Comparison of ENCODE assay signal across 8 cellular contexts in the genomic region with DNA sequence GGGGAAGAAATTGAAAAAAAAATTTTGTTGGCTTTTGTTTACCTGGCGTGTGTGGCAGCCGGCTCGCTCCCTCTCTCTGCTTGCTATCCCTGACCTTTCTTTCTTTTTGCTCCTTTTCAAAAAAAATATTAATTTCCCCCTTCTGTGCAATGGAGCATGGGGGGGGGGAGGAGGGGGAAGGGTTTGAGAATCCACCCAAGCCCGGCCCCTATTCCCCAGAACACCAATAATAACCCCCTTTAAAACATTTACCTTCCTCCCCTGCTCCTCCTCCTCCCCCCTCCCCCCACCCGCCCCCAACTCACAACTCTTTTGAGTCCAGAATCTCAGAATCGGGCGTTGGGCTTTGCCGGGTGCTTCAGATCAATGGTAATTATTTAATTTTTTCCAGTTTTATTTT. TPM values are rescaled to one million over a fixed set of nuclear protein-coding genes. Genes with fewer than 3 reads are reported as not detected.
DNase-seq lines count a peak whose midpoint lies in the region; ATAC-seq lines count a peak whose summit lies in the region.

No MANE protein-coding gene starts in this region.

- H3K27ac Mint-ChIP-seq in stimulated activated memory B cell treated with anti-CD40 and anti-IgM and Interleukin-4, amounts not matched to agents 10 μg/mL and 1 μg/mL and 100 μg/mL, for 72 hours, result no peak overlapping the region

- H3K27ac ChIP-seq in esophagus (ENCODE audit: low read depth in 2 of 2, low read length in 1 of 2), result peak overlapping the region; percentile 89 to 97

- WGBS in esophagus, 2 donors, result 9% methylated on average over 8 of the region's 8 CpGs

- no peaks in the 10 kb centered on the region for H3K9me3 Mint-ChIP-seq in stimulated activated memory B cell treated with anti-CD40 and anti-IgM and Interleukin-4, amounts not matched to agents 10 μg/mL and 1 μg/mL and 100 μg/mL, for 72 hours

- H3K4me3 ChIP-seq in esophagus (ENCODE audit: low read depth in 1 of 2, low read length in 2 of 2), result peak overlapping the region in 1 of 2 donors; percentile 65

- no peak for ATAC-seq in stimulated activated memory B cell treated with anti-CD40 and anti-IgM and Interleukin-4, amounts not matched to agents 10 μg/mL and 1 μg/mL and 100 μg/mL, for 72 hours
- ATAC-seq in GM18867 (IDR thresholded peaks at IDR 0.05; ENCODE audit: unreplicated experiment), result no peak
- no peak for ATAC-seq in GM18519 (IDR thresholded peaks at IDR 0.05; ENCODE audit: low FRiP score, unreplicated experiment)

- H3K27me3 Mint-ChIP-seq in stimulated activated memory B cell treated with anti-CD40 and anti-IgM and Interleukin-4, amounts not matched to agents 10 μg/mL and 1 μg/mL and 100 μg/mL, for 72 hours, result peaks cover 60% of the 10 kb centered on the region

- peaks cover 25% of the 10 kb centered on the region for H3K4me1 Mint-ChIP-seq in stimulated activated memory B cell treated with anti-CD40 and anti-IgM and Interleukin-4, amounts not matched to agents 10 μg/mL and 1 μg/mL and 100 μg/mL, for 72 hours

- DNase-seq in NCI-H2107 treated with DMSO at 0.1 percent for 48 hours (lab: John Stamatoyannopoulos, UW; ENCODE audit: unreplicated experiment) (peak; percentile 24), NCI-H2107 (lab: John Stamatoyannopoulos, UW) (no peak), RPMI8226 (peak; percentile 33), COLO668 (lab: John Stamatoyannopoulos, UW; ENCODE audit: unreplicated experiment) (no peak)

- H3K9me3 ChIP-seq in esophagus (ENCODE audit: control insufficient read depth in 2 of 2, insufficient read depth in 1 of 2, low read depth in 1 of 2, low read length in 1 of 2), result no peaks in the 10 kb centered on the region

- H3K36me3 ChIP-seq in esophagus (ENCODE audit: control insufficient read depth in 2 of 2, insufficient read depth in 2 of 2, low read length in 1 of 2), result no peaks in the 10 kb centered on the region

- no peaks in the 10 kb centered on the region for H3K36me3 Mint-ChIP-seq in stimulated activated memory B cell treated with anti-CD40 and anti-IgM and Interleukin-4, amounts not matched to agents 10 μg/mL and 1 μg/mL and 100 μg/mL, for 72 hours

- H3K27me3 ChIP-seq in esophagus (ENCODE audit: control insufficient read depth in 1 of 2, insufficient read depth in 2 of 2, low read length in 2 of 2), result no peaks in the 10 kb centered on the region

- H3K4me1 ChIP-seq in esophagus (ENCODE audit: control insufficient read depth in 2 of 2, insufficient read depth in 2 of 2, low read length in 1 of 2), result peaks cover 9 to 32% of the 10 kb centered on the region in 2 donors

- H3K4me3 Mint-ChIP-seq in stimulated activated memory B cell treated with anti-CD40 and anti-IgM and Interleukin-4, amounts not matched to agents 10 μg/mL and 1 μg/mL and 100 μg/mL, for 72 hours, result peak overlapping the region; percentile 77

RNA-seq across cellular contexts. Expression of a gene that starts 28.4 kb away (rescaled TPM):
- 10 to 100 TPM; 26.9 to 38.5 TPM for polyA plus RNA-seq in esophagus

RNA-seq across cellular contexts. Expression of a gene that starts 54.3 kb away (rescaled TPM):
- polyA plus RNA-seq in esophagus, result not detected

Comparison
In these comparisons a context has a peak if more than half of its experiments do, and no peak if none do; other contexts are left out.
1. DNase-seq: peak in NCI-H2107 treated with DMSO at 0.1 percent for 48 hours (single experiment) and RPMI8226 (single experiment); none in NCI-H2107 (single experiment) and COLO668 (single experiment).